29 cellular contexts compared by ENCODE assay signal in the genomic region with DNA sequence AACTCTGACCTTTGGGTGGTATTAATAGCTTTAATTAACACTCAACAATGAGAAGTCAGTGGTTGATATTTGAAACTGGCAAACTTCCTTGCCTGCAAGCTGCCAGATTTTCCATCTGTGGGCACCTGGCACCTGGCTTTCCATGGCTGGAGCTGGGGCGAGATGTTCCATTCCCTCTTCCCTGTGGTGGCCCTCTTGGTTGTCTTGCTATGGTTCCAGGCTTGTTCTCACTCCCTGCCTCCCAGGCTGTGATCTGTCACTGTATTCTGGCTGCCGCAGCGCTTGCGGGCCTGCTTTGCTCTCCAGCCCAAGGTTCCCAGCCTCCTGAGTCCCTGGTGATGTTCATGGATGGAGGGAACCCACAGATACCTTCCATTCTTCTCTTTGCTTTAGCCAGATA.
"Had no signal": no experiment of that assay in that cellular context is flagged by ENCODE, and none has a peak within 500 bp of the region (broad histone marks: within the 10 kb centered on the region; RNA-seq: fewer than 3 reads in every experiment).

No MANE protein-coding gene starts in this region.

- H3K27ac Mint-ChIP-seq: activated CD4-positive, alpha-beta T cell treated with anti-CD3 and anti-CD28 coated beads, Interleukin-2, amount 10 ng/mL, durations not matched to agents 24 days and 14 days; activated CD8-positive, alpha-beta T cell treated with anti-CD3 and anti-CD28 coated beads for 36 hours; activated naive CD8-positive, alpha-beta T cell treated with anti-CD3 and anti-CD28 coated beads for 36 hours; activated T-cell treated with anti-CD3 and anti-CD28 coated beads, Interleukin-2, amount 50 U/mL, for 72 hours; activated T-helper 17 cell treated with anti-CD3 and anti-CD28 coated beads, Interleukin-2, amount 50 U/mL, for 72 hours had no signal

- DNase-seq: activated CD4-positive, alpha-beta T cell treated with anti-CD3 and anti-CD28 coated beads, Interleukin-2, amount 10 ng/mL, durations not matched to agents 24 days and 14 days; activated CD4-positive, alpha-beta T cell treated with anti-CD3 and anti-CD28 coated beads, Interleukin-2, amount 50 U/mL, for 4 hours; activated CD8-positive, alpha-beta T cell treated with anti-CD3 and anti-CD28 coated beads for 36 hours; activated effector memory CD4-positive, alpha-beta T cell treated with anti-CD3 and anti-CD28 coated beads, Interleukin-2, amount 50 U/mL, for 16 hours; activated naive CD4-positive, alpha-beta T cell; activated naive CD4-positive, alpha-beta T cell treated with anti-CD3 and anti-CD28 coated beads, Interleukin-2, amount 50 U/mL, for 16 hours; activated naive CD8-positive, alpha-beta T cell treated with anti-CD3 and anti-CD28 coated beads for 36 hours; activated T-cell treated with anti-CD3 and anti-CD28 coated beads, Interleukin-2, amount 50 U/mL, for 1 hour; activated T-cell treated with anti-CD3 and anti-CD28 coated beads, Interleukin-2, amount 50 U/mL, for 72 hours; amniotic stem cell; aorta; brain microvascular endothelial cell; central memory CD4-positive, alpha-beta T cell; Kasumi-1; KG1; MG63; NCI-H1048; NCI-H1105 treated with DMSO at 0.1 percent for 48 hours; NCI-H1436; NCI-H187; NCI-H2081; NCI-H2227 treated with DMSO at 0.1 percent for 48 hours; NCI-H446; NCI-H510A treated with DMSO at 0.1 percent for 48 hours; NCI-H526 treated with DMSO at 0.1 percent for 48 hours; Right ventricle myocardium superior; T1000 had no signal

- H3K4me3 ChIP-seq: MG63, SK-N-MC had no signal

- H3K9me3 Mint-ChIP-seq: activated CD8-positive, alpha-beta T cell treated with anti-CD3 and anti-CD28 coated beads for 36 hours; activated naive CD8-positive, alpha-beta T cell treated with anti-CD3 and anti-CD28 coated beads for 36 hours; activated T-helper 17 cell treated with anti-CD3 and anti-CD28 coated beads, Interleukin-2, amount 50 U/mL, for 72 hours had no signal

- H3K4me3 Mint-ChIP-seq: activated CD4-positive, alpha-beta T cell treated with anti-CD3 and anti-CD28 coated beads, Interleukin-2, amount 10 ng/mL, durations not matched to agents 24 days and 14 days; activated CD8-positive, alpha-beta T cell treated with anti-CD3 and anti-CD28 coated beads for 36 hours; activated naive CD8-positive, alpha-beta T cell treated with anti-CD3 and anti-CD28 coated beads for 36 hours; activated T-cell treated with anti-CD3 and anti-CD28 coated beads, Interleukin-2, amount 50 U/mL, for 72 hours; activated T-helper 17 cell treated with anti-CD3 and anti-CD28 coated beads, Interleukin-2, amount 50 U/mL, for 72 hours had no signal

- H3K4me1 Mint-ChIP-seq: activated CD4-positive, alpha-beta T cell treated with anti-CD3 and anti-CD28 coated beads, Interleukin-2, amount 10 ng/mL, durations not matched to agents 24 days and 14 days; activated naive CD8-positive, alpha-beta T cell treated with anti-CD3 and anti-CD28 coated beads for 36 hours had no signal

- H3K27ac ChIP-seq: brain microvascular endothelial cell, SK-N-MC had no signal

- ATAC-seq: activated CD8-positive, alpha-beta T cell treated with anti-CD3 and anti-CD28 coated beads for 36 hours; activated T-cell treated with anti-CD3 and anti-CD28 coated beads, Interleukin-2, amount 50 U/mL, for 72 hours; activated T-helper 17 cell treated with anti-CD3 and anti-CD28 coated beads, Interleukin-2, amount 50 U/mL, for 72 hours had no signal

- H3K36me3 Mint-ChIP-seq: activated naive CD8-positive, alpha-beta T cell treated with anti-CD3 and anti-CD28 coated beads for 36 hours had no signal
